In genomic region chr6:35320031-35320410, GRCh38 we compare ENCODE assay signal across 26 cellular contexts. TPM values are rescaled to one million over a fixed set of nuclear protein-coding genes. Genes with fewer than 3 reads are reported as not detected.
A peak's percentile ranks its signal among the peaks of the same experiment; 100 is the strongest.
DNase-seq lines count a peak whose midpoint lies in the region; ATAC-seq and TF ChIP-seq lines count a peak whose summit lies in the region.
"Had no signal": no experiment of that assay in that cellular context is flagged by ENCODE, and none has a peak within 500 bp of the region (broad histone marks: within the 10 kb centered on the region; RNA-seq: fewer than 3 reads in every experiment).

No MANE protein-coding gene starts in this region.

- no peak overlapping the region for H3K4me3 Mint-ChIP-seq in natural killer cell
- no peak overlapping the region for H3K4me3 Mint-ChIP-seq in natural killer cell treated with Interleukin-12 subunit alpha and Interleukin-12 subunit beta and Interleukin-15 and Interleukin-18, amount 100 ng/mL, for 72 hours
- no peak overlapping the region for H3K4me3 Mint-ChIP-seq in memory B cell
- H3K4me3 Mint-ChIP-seq: CD14-positive monocyte, naive B cell had no signal

- H3K27ac Mint-ChIP-seq in natural killer cell: peak overlapping the region; percentile 54 to 74
- no peak overlapping the region for H3K27ac Mint-ChIP-seq in natural killer cell treated with Interleukin-12 subunit alpha and Interleukin-12 subunit beta and Interleukin-15 and Interleukin-18, amount 100 ng/mL, for 72 hours
- H3K27ac Mint-ChIP-seq in memory B cell: peak overlapping the region; percentile 67

- peaks cover 23% of the 10 kb centered on the region for H3K36me3 Mint-ChIP-seq in natural killer cell
- H3K36me3 Mint-ChIP-seq in natural killer cell treated with Interleukin-12 subunit alpha and Interleukin-12 subunit beta and Interleukin-15 and Interleukin-18, amount 100 ng/mL, for 72 hours: peaks cover 40% of the 10 kb centered on the region
- peaks cover 42% of the 10 kb centered on the region for H3K36me3 Mint-ChIP-seq in memory B cell

- DNase-seq in SHP77 (lab: John Stamatoyannopoulos, UW) (peak; percentile 6 to 22), SHP77 treated with DMSO at 0.1 percent for 48 hours (lab: John Stamatoyannopoulos, UW) (no peak), natural killer cell (no peak), memory B cell (ENCODE audit: low spot score in 2 of 2) (no peak), NCI-H510A (lab: John Stamatoyannopoulos, UW) (no peak), NCI-H1417 treated with DMSO at 0.1 percent for 48 hours (lab: John Stamatoyannopoulos, UW) (no peak)
- DNase-seq in natural killer cell treated with Interleukin-12 subunit alpha and Interleukin-12 subunit beta and Interleukin-15 and Interleukin-18, amount 100 ng/mL, for 72 hours (ENCODE audit: low spot score): no peak
- DNase-seq: activated CD8-positive, alpha-beta memory T cell treated with anti-CD3 and anti-CD28 coated beads for 24 hours; activated effector memory CD4-positive, alpha-beta T cell treated with anti-CD3 and anti-CD28 coated beads, Interleukin-2, amount 50 U/mL, for 16 hours; amygdala; brain microvascular endothelial cell; EL; KG1; MG63; midbrain; naive B cell; NCI-H1105; NCI-H1930; NCI-H524; PC-9; stimulated activated naive CD4-positive, alpha-beta T cell; T-helper 9 cell had no signal

- ATAC-seq in natural killer cell (no peak), memory B cell (ENCODE audit: low read depth) (no peak), HG03159 (IDR thresholded peaks at IDR 0.05; ENCODE audit: unreplicated experiment) (no peak)
- no peak for ATAC-seq in natural killer cell treated with Interleukin-12 subunit alpha and Interleukin-12 subunit beta and Interleukin-15 and Interleukin-18, amount 100 ng/mL, for 72 hours
- ATAC-seq: gastroesophageal sphincter had no signal

- H3K27me3 Mint-ChIP-seq in natural killer cell (ENCODE audit: low read depth in 2 of 2) (no peaks in the 10 kb centered on the region), memory B cell (no peaks in the 10 kb centered on the region)
- no peaks in the 10 kb centered on the region for H3K27me3 Mint-ChIP-seq in natural killer cell treated with Interleukin-12 subunit alpha and Interleukin-12 subunit beta and Interleukin-15 and Interleukin-18, amount 100 ng/mL, for 72 hours
- H3K27me3 Mint-ChIP-seq: naive B cell had no signal

- H3K4me1 Mint-ChIP-seq in natural killer cell (peaks cover 31 to 38% of the 10 kb centered on the region in 2 donors), memory B cell (peaks cover 11% of the 10 kb centered on the region)
- peaks cover 7 to 15% of the 10 kb centered on the region in 2 donors for H3K4me1 Mint-ChIP-seq in natural killer cell treated with Interleukin-12 subunit alpha and Interleukin-12 subunit beta and Interleukin-15 and Interleukin-18, amount 100 ng/mL, for 72 hours (ENCODE audit: low read depth in 2 of 2)
- H3K4me1 Mint-ChIP-seq: CD14-positive monocyte had no signal

- TF ChIP-seq CTCF in natural killer cell (IDR thresholded peaks at IDR 0.05): no peak

- H3K9me3 Mint-ChIP-seq in natural killer cell (no peaks in the 10 kb centered on the region), memory B cell (no peaks in the 10 kb centered on the region)
- no peaks in the 10 kb centered on the region for H3K9me3 Mint-ChIP-seq in natural killer cell treated with Interleukin-12 subunit alpha and Interleukin-12 subunit beta and Interleukin-15 and Interleukin-18, amount 100 ng/mL, for 72 hours
- H3K9me3 Mint-ChIP-seq: naive B cell had no signal

- intact Hi-C loops in natural killer cell (cut with micrococcal nuclease): no loop called here

RNA-seq across cellular contexts. Expression of gene PPARD, which starts 22.3 kb away (rescaled TPM):
- total RNA-seq in natural killer cell: 10 to 100 TPM; 14.4 to 20.4 (median 18.8) TPM
- 10 to 100 TPM; 19.6 to 19.9 TPM for total RNA-seq in natural killer cell treated with Interleukin-12 subunit alpha and Interleukin-12 subunit beta and Interleukin-15 and Interleukin-18, amount 100 ng/mL, for 72 hours

RNA-seq across cellular contexts. Expression of gene DEF6, which starts 22.4 kb away (rescaled TPM):
- total RNA-seq in natural killer cell: 100 to 1,000 TPM; 232 to 297 (median 241) TPM
- total RNA-seq in natural killer cell treated with Interleukin-12 subunit alpha and Interleukin-12 subunit beta and Interleukin-15 and Interleukin-18, amount 100 ng/mL, for 72 hours: 100 to 1,000 TPM in 1 of 2 donors, 10 to 100 TPM in 1; 82.3 to 105 TPM
- total RNA-seq: A172 had no signal

Comparison
In these comparisons a context has a peak if more than half of its experiments do, and no peak if none do; other contexts are left out.
1. DNase-seq: peak in SHP77 (2 of 2); none in SHP77 treated with DMSO at 0.1 percent for 48 hours (single experiment), natural killer cell (single experiment), natural killer cell treated with Interleukin-12 subunit alpha and Interleukin-12 subunit beta and Interleukin-15 and Interleukin-18, amount 100 ng/mL, for 72 hours (single experiment), memory B cell (0 of 2), NCI-H510A (single experiment) and NCI-H1417 treated with DMSO at 0.1 percent for 48 hours (single experiment).
2. H3K27ac Mint-ChIP-seq: peak in natural killer cell (2 of 2) and memory B cell (single experiment); none in natural killer cell treated with Interleukin-12 subunit alpha and Interleukin-12 subunit beta and Interleukin-15 and Interleukin-18, amount 100 ng/mL, for 72 hours (0 of 2).